Comparison of ENCODE assay signal across 8 cellular contexts in the genomic region with DNA sequence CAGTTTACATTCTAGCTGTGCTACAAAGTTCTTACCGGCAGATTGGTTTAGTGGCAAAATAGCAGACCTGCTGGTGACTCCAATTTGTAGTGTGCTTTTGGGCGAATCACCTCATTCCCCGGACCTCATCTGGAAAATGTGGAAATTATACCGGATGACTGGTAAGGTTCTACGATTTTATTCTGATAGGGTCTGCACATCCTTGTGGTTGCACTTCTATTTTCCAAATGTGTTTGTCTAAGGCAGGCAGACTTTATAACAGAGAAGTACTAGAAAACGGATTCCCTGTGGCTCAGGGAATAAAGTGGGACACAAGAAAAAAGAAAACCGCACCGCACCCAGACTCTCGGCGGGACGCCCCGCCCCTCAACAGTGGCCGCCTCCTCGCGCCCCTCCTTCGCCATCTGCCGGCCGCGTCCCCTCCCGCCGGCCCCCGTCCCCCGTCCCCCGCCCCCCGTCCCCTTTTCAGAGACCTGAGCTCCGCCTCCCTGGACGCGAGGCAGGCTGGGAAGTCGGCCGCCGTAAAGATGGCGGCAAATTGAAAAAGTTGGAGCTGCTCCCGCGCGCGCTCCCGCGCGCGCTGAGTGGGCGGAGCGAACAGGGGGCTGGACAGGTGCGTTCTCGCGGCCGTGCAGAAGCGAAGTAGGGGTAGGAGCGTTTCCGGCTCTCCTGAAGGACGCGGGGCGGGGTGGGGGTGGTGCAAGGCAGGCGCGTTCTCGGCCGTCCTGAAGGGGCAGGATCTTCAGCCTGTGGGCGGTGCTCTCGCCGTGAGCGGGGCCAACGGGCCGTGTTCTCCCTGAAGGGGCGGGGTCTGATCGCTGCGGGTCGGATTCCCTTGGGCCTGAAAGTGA. TPM values are rescaled to one million over a fixed set of nuclear protein-coding genes. Genes with fewer than 3 reads are reported as not detected.
DNase-seq lines count a peak whose midpoint lies in the region; ATAC-seq, FAIRE-seq and TF ChIP-seq lines count a peak whose summit lies in the region.

No MANE protein-coding gene starts in this region.

- peak; percentile 99 for DNase-seq in NCI-H1694 treated with DMSO at 0.1 percent for 48 hours (lab: John Stamatoyannopoulos, UW)
- peak; percentile 96 to 98 (median 97) for DNase-seq in T-helper 17 cell
- peak; percentile 78 to 99 (median 98) for DNase-seq in anterior cingulate cortex (lab: John Stamatoyannopoulos, UW)
- peak; percentile 98 for DNase-seq in right atrium auricular region (ENCODE audit: low spot score)
- DNase-seq in psoas muscle: peak; percentile 100
- DNase-seq in urothelium cell line (ENCODE audit: low spot score): peak; percentile 99

- H3K4me3 Mint-ChIP-seq in T-helper 17 cell: peak overlapping the region; percentile 97

- H3K4me3 ChIP-seq in right atrium auricular region (peak overlapping the region; percentile 46 to 84), psoas muscle (peak overlapping the region; percentile 75)

- peak; percentile 77 for FAIRE-seq in urothelium cell line (lab: Jason Lieb, UNC)

- ATAC-seq in GM18498 (IDR thresholded peaks at IDR 0.05; ENCODE audit: unreplicated experiment): peak; percentile 79
- ATAC-seq in HG02885 (IDR thresholded peaks at IDR 0.05; ENCODE audit: poor library complexity, unreplicated experiment): peak; percentile 76
- peak; percentile 85 for ATAC-seq in T-helper 17 cell
- peak; percentile 94 to 96 (median 94) for ATAC-seq in psoas muscle

- H3K4me1 Mint-ChIP-seq in T-helper 17 cell: peaks cover 51% of the 10 kb centered on the region

- peaks cover 3% of the 10 kb centered on the region for H3K36me3 Mint-ChIP-seq in T-helper 17 cell (ENCODE audit: low read depth)

- H3K27ac ChIP-seq in right atrium auricular region: peak overlapping the region; percentile 81 to 89
- peak overlapping the region; percentile 91 for H3K27ac ChIP-seq in psoas muscle

- H3K27ac Mint-ChIP-seq in T-helper 17 cell: peak overlapping the region; percentile 85

- no peaks in the 10 kb centered on the region for H3K27me3 Mint-ChIP-seq in T-helper 17 cell

- H3K27me3 ChIP-seq in right atrium auricular region (no peaks in the 10 kb centered on the region), psoas muscle (ENCODE audit: insufficient read depth in 3 of 3, low read length in 2 of 3) (no peaks in the 10 kb centered on the region)

- H3K36me3 ChIP-seq in right atrium auricular region (no peaks in the 10 kb centered on the region), psoas muscle (ENCODE audit: insufficient read depth in 1 of 2, low read depth in 1 of 2) (no peaks in the 10 kb centered on the region)

- H3K9me3 ChIP-seq in T-helper 17 cell (ENCODE audit: control insufficient read depth, low read length, poor library complexity, severe bottlenecking): no peaks in the 10 kb centered on the region
- no peaks in the 10 kb centered on the region for H3K9me3 ChIP-seq in right atrium auricular region
- H3K9me3 ChIP-seq in psoas muscle: no peaks in the 10 kb centered on the region

- H3K4me1 ChIP-seq in right atrium auricular region: peaks cover 0 to 28% of the 10 kb centered on the region in 2 donors
- H3K4me1 ChIP-seq in psoas muscle: peaks cover 13% of the 10 kb centered on the region

- 0 to 1% (median 1%) methylated on average over 45 to 66 of the region's 66 CpGs for WGBS in psoas muscle, 3 donors

- intact Hi-C loops in psoas muscle (cut with DNase I): loop anchor here (5.0 kb wide), 1 partner anchor 113 kb away; a partner anchor contains a TSS

- TF ChIP-seq CTCF in right atrium auricular region (IDR thresholded peaks at IDR 0.05): peak in 1 of 2 donors; percentile 33
- TF ChIP-seq CTCF in psoas muscle (IDR thresholded peaks at IDR 0.05): no peak

RNA-seq across cellular contexts. Expression of a gene that starts 0.5 kb away (rescaled TPM):
- 10 to 100 TPM; 77.4 to 83.0 TPM for total RNA-seq in T-helper 17 cell
- 10 to 100 TPM; 26.5 to 34.0 TPM for total RNA-seq in right atrium auricular region
- 10 to 100 TPM; 33.3 to 49.9 (median 42.2) TPM for total RNA-seq in psoas muscle
- polyA plus RNA-seq in psoas muscle: 100 to 1,000 TPM in 1 of 3 donors, 10 to 100 TPM in 2; 57.6 to 110 (median 76.5) TPM

RNA-seq across cellular contexts. Expression of a gene that starts 20.7 kb away (rescaled TPM):
- 100 to 1,000 TPM; 245 to 291 TPM for total RNA-seq in T-helper 17 cell
- total RNA-seq in right atrium auricular region: 1 to 10 TPM in 1 of 2 donors, under 1 TPM in 1; 0.78 to 2.2 TPM
- total RNA-seq in psoas muscle: 1 to 10 TPM in 2 of 4 donors, under 1 TPM in 2; 0.41 to 1.9 (median 0.96) TPM
- under 1 TPM; 0.11 to 0.30 (median 0.29) TPM for polyA plus RNA-seq in psoas muscle

Comparison
In these comparisons a context has a peak if more than half of its experiments do, and no peak if none do; other contexts are left out.
1. Peak in every context shown above with its lines: DNase-seq, ATAC-seq, H3K4me3 ChIP-seq and H3K27ac ChIP-seq.
2. RNA of a gene that starts 20.7 kb away (total RNA-seq): 245 to 291 TPM in T-helper 17 cell; 0.78 to 2.2 TPM in right atrium auricular region and 0.41 to 1.9 TPM in psoas muscle; every median in the first group is over 10 times any median in the second.